In genomic region chr4:88690355-88690754, GRCh38 we compare ENCODE assay signal across 16 cellular contexts. TPM values are rescaled to one million over a fixed set of nuclear protein-coding genes. Genes with fewer than 3 reads are reported as not detected.
A peak's percentile ranks its signal among the peaks of the same experiment; 100 is the strongest.
DNase-seq lines count a peak whose midpoint lies in the region; FAIRE-seq and TF ChIP-seq lines count a peak whose summit lies in the region.
"Had no signal": no experiment of that assay in that cellular context is flagged by ENCODE, and none has a peak within 500 bp of the region (broad histone marks: within the 10 kb centered on the region; RNA-seq: fewer than 3 reads in every experiment).

No MANE protein-coding gene starts in this region.

- H3K79me2 ChIP-seq in H1 (ENCODE audit: control insufficient read depth in 1 of 2, insufficient read depth in 2 of 2, low read length in 2 of 2) (no peaks in the 10 kb centered on the region), MM.1S (ENCODE audit: low read length) (no peaks in the 10 kb centered on the region)
- H3K79me2 ChIP-seq: parathyroid adenoma had no signal

- H2AK5ac ChIP-seq in H1 (ENCODE audit: low read depth, low read length): no peak overlapping the region

- H2BK5ac ChIP-seq in H1 (ENCODE audit: low read depth, low read length): no peak overlapping the region; the same call in 1 of the 2 replicates

- no peaks in the 10 kb centered on the region for H3F3A ChIP-seq in MM.1S (ENCODE audit: insufficient read depth, low read length)

- no peak overlapping the region for H4K5ac ChIP-seq in H1 (ENCODE audit: insufficient read length, low read depth, low read length)

- no peak overlapping the region for H2BK120ac ChIP-seq in H1 (replicated peaks; ENCODE audit: low read depth, low read length)

- TF ChIP-seq POLR2A in NB4 (IDR thresholded peaks at IDR 0.05; ENCODE audit: extremely low read depth, insufficient read length) (no peak), H1 (IDR thresholded peaks at IDR 0.05; ENCODE audit: control extremely low read depth in 1 of 2, low read depth in 2 of 2, low read length in 2 of 2) (no peak)

- H3K9me3 ChIP-seq in H1 (ENCODE audit: insufficient read depth in 2 of 2, low read depth in 1 of 2, low read length in 1 of 2) (no peaks in the 10 kb centered on the region), MM.1S (replicated peaks; ENCODE audit: insufficient read depth, low read length) (no peaks in the 10 kb centered on the region)
- H3K9me3 ChIP-seq: Caco-2, tibial nerve had no signal

- DNase-seq in EL (peak; percentile 39), NB4 (ENCODE audit: low read depth) (peak; percentile 26), H1 (ENCODE audit: low read depth in 1 of 2, low spot score in 2 of 2) (no peak), lung microvascular endothelial cell (ENCODE audit: low read depth in 2 of 2) (peak; percentile 52 to 78), SW480 (ENCODE audit: low spot score) (no peak), MM.1S (no peak), activated T-cell treated with anti-CD3 and anti-CD28 coated beads for 4 hours (no peak)
- no peak for DNase-seq in activated CD4-positive, CD25-positive, alpha-beta regulatory T cell (lab: John Stamatoyannopoulos, UW)
- DNase-seq: activated CD4-positive, alpha-beta T cell treated with anti-CD3 and anti-CD28 coated beads, Interleukin-2, amount 50 U/mL, for 1 hour; activated effector memory CD4-positive, alpha-beta T cell treated with Interleukin-2 at 50 U/mL for 16 hours; Caco-2; central memory CD4-positive, alpha-beta T cell; NCI-H2171 had no signal

- H3K18ac ChIP-seq in H1 (ENCODE audit: extremely low read depth, low read length): no peak overlapping the region

- H2BK20ac ChIP-seq in H1 (ENCODE audit: low read length): no peak overlapping the region

- H3K23me2 ChIP-seq in H1 (ENCODE audit: low read depth, low read length): no peaks in the 10 kb centered on the region

- no peak overlapping the region for H3K27ac ChIP-seq in H1 (ENCODE audit: low read depth, low read length)
- no peak overlapping the region for H3K27ac ChIP-seq in MM.1S (ENCODE audit: low read length)
- H3K27ac ChIP-seq: epithelial cell of prostate, parathyroid adenoma, tibial nerve had no signal

- no peak for TF ChIP-seq RAD21 in H1 (IDR thresholded peaks at IDR 0.05 in 1 of 2, conservative IDR thresholded peaks at IDR 0.05 in 1 of 2; ENCODE audit: low read depth in 2 of 2, low read length in 2 of 2)

- H3K4me2 ChIP-seq in H1 (ENCODE audit: insufficient read depth in 1 of 2, low read depth in 2 of 2, low read length in 2 of 2) (no peak overlapping the region), MM.1S (ENCODE audit: low read depth, low read length) (no peak overlapping the region)

- no peaks in the 10 kb centered on the region for H3K9me2 ChIP-seq in MM.1S (replicated peaks; ENCODE audit: insufficient read depth, low read length)

- CTCF ChIA-PET in H1 (lab: Charles Lee; ENCODE audit: partially characterized antibody): interaction anchor here (0.6 to 1.6 kb wide), 3 partner anchors 16 to 151 kb away, joined by 3 to 4 read pairs (median 3); no protein-coding TSS in a partner anchor

- no peak for TF ChIP-seq CTCF in NB4 (IDR thresholded peaks at IDR 0.05; ENCODE audit: low read depth, low read length)
- TF ChIP-seq CTCF in H1 (IDR thresholded peaks at IDR 0.05; ENCODE audit: control extremely low read depth in 1 of 3, insufficient read depth in 1 of 3, low read depth in 1 of 3, low read length in 3 of 3): no peak
- TF ChIP-seq CTCF in MM.1S (IDR thresholded peaks at IDR 0.05; ENCODE audit: low read length): no peak

- no peak for TF ChIP-seq EP300 in H1 (IDR thresholded peaks at IDR 0.05; ENCODE audit: borderline replicate concordance in 1 of 2, low read depth in 2 of 2, low read length in 2 of 2)

- H4K20me1 ChIP-seq in H1 (replicated peaks in 1 of 2; ENCODE audit: control insufficient read depth in 1 of 2, insufficient read depth in 2 of 2, low read length in 2 of 2) (no peaks in the 10 kb centered on the region), MM.1S (ENCODE audit: insufficient read depth, low read length) (no peaks in the 10 kb centered on the region)

- H3K27me3 ChIP-seq in H1 (replicated peaks in 1 of 4; ENCODE audit: control insufficient read depth in 3 of 4, extremely low read depth in 1 of 4, insufficient read depth in 3 of 4, low read length in 3 of 4) (no peaks in the 10 kb centered on the region), MM.1S (replicated peaks; ENCODE audit: insufficient read depth, low read length) (no peaks in the 10 kb centered on the region)
- H3K27me3 ChIP-seq: tibial nerve had no signal

- H4K91ac ChIP-seq in H1 (replicated peaks; ENCODE audit: insufficient read length, low read length): no peak overlapping the region

- POLR2A ChIA-PET in H1 (lab: Charles Lee; ENCODE audit: partially characterized antibody): no interaction called here

- H3K9ac ChIP-seq in H1 (replicated peaks in 1 of 4; ENCODE audit: extremely low read depth in 1 of 4, low read depth in 3 of 4, low read length in 3 of 4) (no peak overlapping the region), MM.1S (ENCODE audit: low read length) (no peak overlapping the region)
- H3K9ac ChIP-seq: parathyroid adenoma had no signal

- H2AFZ ChIP-seq in H1 (ENCODE audit: low read length) (no peak overlapping the region), MM.1S (ENCODE audit: low read length) (no peak overlapping the region)
- H2AFZ ChIP-seq: parathyroid adenoma had no signal

- no peak overlapping the region for H3K14ac ChIP-seq in H1 (ENCODE audit: insufficient read length)

- H3K4me1 ChIP-seq in H1 (replicated peaks in 1 of 4; ENCODE audit: control insufficient read depth in 3 of 4, insufficient read depth in 4 of 4, low read length in 3 of 4) (no peaks in the 10 kb centered on the region), MM.1S (ENCODE audit: low read length) (no peaks in the 10 kb centered on the region)
- H3K4me1 ChIP-seq: Caco-2, parathyroid adenoma had no signal

- no peak overlapping the region for H3K4ac ChIP-seq in H1 (replicated peaks; ENCODE audit: insufficient read length, low read depth, low read length)

- no peak overlapping the region for H3K4me3 ChIP-seq in NB4 (ENCODE audit: low read depth, low read length)
- H3K4me3 ChIP-seq in H1 (ENCODE audit: extremely low read depth in 1 of 4, insufficient read depth in 2 of 4, low read depth in 3 of 4, low read length in 4 of 4): no peak overlapping the region
- H3K4me3 ChIP-seq in MM.1S (ENCODE audit: low read length): no peak overlapping the region
- H3K4me3 ChIP-seq: tibial nerve had no signal

- H3K36me3 ChIP-seq in H1 (ENCODE audit: control insufficient read depth in 2 of 4, insufficient read depth in 4 of 4, low read length in 3 of 4) (no peaks in the 10 kb centered on the region), MM.1S (replicated peaks; ENCODE audit: insufficient read depth, low read length) (no peaks in the 10 kb centered on the region)

- no peak overlapping the region for H3K56ac ChIP-seq in H1 (replicated peaks; ENCODE audit: insufficient read length, low read depth, low read length)

- no peaks in the 10 kb centered on the region for H3K79me1 ChIP-seq in H1 (ENCODE audit: low read depth, low read length)

- no peak overlapping the region for H2BK12ac ChIP-seq in H1 (ENCODE audit: low read depth, low read length)

- 93% methylated on average over 3 of the region's 3 CpGs; no CpG with 5 or more reads in 1 of the 2 experiments for WGBS in H1 (ENCODE audit: extremely low coverage in 1 of 2, insufficient coverage in 1 of 2, insufficient read length in 1 of 2, insufficient replicate concordance in 2 of 2, low coverage in 1 of 2, low lambda C conversion rate in 2 of 2, missing lambda C conversion rate in 1 of 2), 2 experiments

- FAIRE-seq in H1 (lab: Jason Lieb, UNC): no peak

- no peak overlapping the region for H2BK15ac ChIP-seq in H1 (ENCODE audit: low read length)

- H3K23ac ChIP-seq in H1 (ENCODE audit: insufficient read length): no peak overlapping the region

- no peak overlapping the region for H4K8ac ChIP-seq in H1 (ENCODE audit: extremely low read depth, insufficient read depth, low read length)

TF ChIP-seq in H1, 55 proteins besides CTCF, POLR2A, EP300 and RAD21:
- TF ChIP-seq TEAD4 (IDR thresholded peaks at IDR 0.05; ENCODE audit: low read depth, low read length) (no peak), HDAC2 (IDR thresholded peaks at IDR 0.05; ENCODE audit: borderline replicate concordance in 1 of 2, low read depth in 2 of 2, low read length in 2 of 2) (no peak), MAFK (IDR thresholded peaks at IDR 0.05; ENCODE audit: low read depth, low read length) (peak; percentile 56), SRF (IDR thresholded peaks at IDR 0.05; ENCODE audit: low read depth, low read length) (no peak), BACH1 (IDR thresholded peaks at IDR 0.05; ENCODE audit: low read length) (0 out of 2 replicates have a peak, but pooled peaks have one; percentile 18), RBBP5 (IDR thresholded peaks at IDR 0.05; ENCODE audit: borderline replicate concordance, low read depth, low read length) (no peak)

RNA-seq across cellular contexts. Expression of gene NAP1L5, which starts 7.3 kb away (rescaled TPM):
- 2.4 and 2.7 TPM in 2 replicates for total RNA-seq in H1 (2021; fragmentation: NEBNext Ultra II Directional; extraction: Animal tissue kit (Norgen Biotek cat#: 25700))
- 0.82 and 1.3 TPM in 2 replicates for polyA plus RNA-seq in H1 (2011; rRNA removed)
- polyA plus RNA-seq in H1 (2011; cell fraction: cytosol; rRNA removed): 2.5 TPM
- 0.40 TPM for polyA plus RNA-seq in H1 (2011; cell fraction: nucleus; rRNA removed)
- 1.5 to 2.4 TPM (median 2.2 TPM) in 4 replicates for polyA plus RNA-seq in H1 (2012, experiment 1 of 2)
- 0.30 TPM for polyA plus RNA-seq in H1 (2012, experiment 2 of 2)
- 1.6 TPM for polyA plus RNA-seq in H1 (2013, experiment 1 of 2)
- 1.9 TPM for polyA plus RNA-seq in H1 (2013, experiment 2 of 2)
- polyA minus RNA-seq in H1 (2011; rRNA and poly(A)+ RNA removed): 0.82 and 0.95 TPM in 2 replicates
- polyA minus RNA-seq in H1 (2011; cell fraction: cytosol; rRNA and poly(A)+ RNA removed): 0.59 TPM
- 0.40 TPM for polyA minus RNA-seq in H1 (2011; cell fraction: nucleus; rRNA and poly(A)+ RNA removed)
- total RNA-seq in lung microvascular endothelial cell: 2.2 and 2.6 TPM in 2 replicates
- total RNA-seq: Caco-2 had no signal

Comparison
In these comparisons a context has a peak if more than half of its experiments do, and no peak if none do; other contexts are left out.
1. DNase-seq: peak in EL (single experiment), NB4 (single experiment) and lung microvascular endothelial cell (2 of 2); none in H1 (0 of 2), SW480 (single experiment), MM.1S (single experiment), activated T-cell treated with anti-CD3 and anti-CD28 coated beads for 4 hours (single experiment) and activated CD4-positive, CD25-positive, alpha-beta regulatory T cell (0 of 4).